1 cellular context compared by ENCODE assay signal in genomic region chr9:111482656-111483418, GRCh38.
TF ChIP-seq lines count a peak whose summit lies in the region.

No MANE protein-coding gene starts in this region.

TF ChIP-seq in WTC11, 78 proteins besides CTCF, POLR2A, EP300 and RAD21 (continued from another document):
- TF ChIP-seq ZNF281 (CRISPR knock-in tag; IDR thresholded peaks at IDR 0.05): no peak
- TF ChIP-seq RORB (CRISPR knock-in tag; IDR thresholded peaks at IDR 0.05): no peak
- 0 out of 2 replicates have a peak, but pooled peaks have one; percentile 13 for TF ChIP-seq GABPB1 (CRISPR knock-in tag; IDR thresholded peaks at IDR 0.05)
- no peak for TF ChIP-seq ZBTB43 (CRISPR knock-in tag; IDR thresholded peaks at IDR 0.05)
- no peak for TF ChIP-seq ATF1 (CRISPR knock-in tag; IDR thresholded peaks at IDR 0.05)
- TF ChIP-seq ZNF425 (CRISPR knock-in tag; conservative IDR thresholded peaks at IDR 0.05): no peak
- no peak for TF ChIP-seq NFE2L1 (CRISPR knock-in tag; IDR thresholded peaks at IDR 0.05)
- no peak for TF ChIP-seq GRHL2 (CRISPR knock-in tag; IDR thresholded peaks at IDR 0.05; ENCODE audit: insufficient replicate concordance, severe bottlenecking)
- no peak for TF ChIP-seq OVOL2 (CRISPR knock-in tag; IDR thresholded peaks at IDR 0.05; ENCODE audit: borderline replicate concordance)
- no peak for TF ChIP-seq JUN (CRISPR knock-in tag; IDR thresholded peaks at IDR 0.05)
- TF ChIP-seq IRF2 (CRISPR knock-in tag; IDR thresholded peaks at IDR 0.05; ENCODE audit: borderline replicate concordance, low read depth): no peak
- TF ChIP-seq ZNF396 (CRISPR knock-in tag; IDR thresholded peaks at IDR 0.05; ENCODE audit: borderline replicate concordance): no peak
- TF ChIP-seq ATF6 (CRISPR knock-in tag; IDR thresholded peaks at IDR 0.05): no peak
- TF ChIP-seq ESRRA (CRISPR knock-in tag; IDR thresholded peaks at IDR 0.05; ENCODE audit: borderline replicate concordance): no peak
- no peak for TF ChIP-seq ZNF423 (CRISPR knock-in tag; IDR thresholded peaks at IDR 0.05)
- TF ChIP-seq FOXK1 (CRISPR knock-in tag; IDR thresholded peaks at IDR 0.05): no peak
- no peak for TF ChIP-seq ZNF263 (CRISPR knock-in tag; IDR thresholded peaks at IDR 0.05; ENCODE audit: low read depth)
